ENCODE assay signal across 30 cellular contexts in the genomic region with DNA sequence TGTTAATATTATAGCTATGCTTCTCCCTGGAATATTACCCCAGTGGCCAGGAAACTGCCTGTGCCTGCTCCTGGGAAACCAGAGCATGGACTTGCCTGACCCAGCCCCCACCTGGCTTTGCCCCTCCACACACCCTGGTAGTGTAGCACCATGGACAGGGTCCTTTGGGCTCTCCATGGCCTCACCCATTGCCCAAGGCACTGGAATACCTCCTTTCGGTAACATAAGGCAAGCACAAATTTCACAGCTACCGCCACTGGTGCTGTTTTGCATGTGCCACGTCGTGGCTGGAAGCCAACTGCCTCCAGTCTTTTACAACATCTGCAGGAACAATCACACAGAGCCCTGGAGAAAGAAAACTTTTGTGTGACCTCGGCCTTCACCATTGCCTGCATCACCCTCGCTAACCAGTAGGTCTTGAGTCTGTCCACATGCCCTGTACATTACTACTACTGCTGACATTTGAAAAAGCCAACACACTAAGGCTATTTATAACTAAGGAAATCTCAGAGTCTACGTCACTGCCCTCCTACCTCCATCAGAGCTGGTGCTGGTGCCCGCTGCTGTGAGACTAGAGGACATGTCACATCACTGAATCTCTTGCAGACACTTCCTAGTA. TPM values are rescaled to one million over a fixed set of nuclear protein-coding genes. Genes with fewer than 3 reads are reported as not detected.
DNase-seq lines count a peak whose midpoint lies in the region; ATAC-seq, FAIRE-seq and TF ChIP-seq lines count a peak whose summit lies in the region.
"Had no signal": no experiment of that assay in that cellular context is flagged by ENCODE, and none has a peak within 500 bp of the region (broad histone marks: within the 10 kb centered on the region; RNA-seq: fewer than 3 reads in every experiment).

No MANE protein-coding gene starts in this region.

- no peak overlapping the region for H4K91ac ChIP-seq in trophoblast cell (ENCODE audit: low read depth, low read length)

- no peaks in the 10 kb centered on the region for H3F3A ChIP-seq in SK-N-SH (replicated peaks; ENCODE audit: insufficient read depth)

- no peak overlapping the region for H3K9ac ChIP-seq in SK-N-SH
- H3K9ac ChIP-seq in trophoblast cell (ENCODE audit: low read length): no peak overlapping the region

- H3K4me1 ChIP-seq in SK-N-SH (ENCODE audit: control insufficient read depth in 1 of 2, insufficient read depth in 2 of 2, low read depth in 1 of 2, low read length in 1 of 2) (no peaks in the 10 kb centered on the region; a peak in 1 of 4 replicates), SJCRH30 (no peaks in the 10 kb centered on the region), trophoblast cell (ENCODE audit: control insufficient read depth in 1 of 2, insufficient read depth in 2 of 2, low read length in 2 of 2) (no peaks in the 10 kb centered on the region)
- H3K4me1 ChIP-seq: Caco-2, esophagus squamous epithelium, gastroesophageal sphincter, pancreas had no signal

- H2BK12ac ChIP-seq in trophoblast cell (ENCODE audit: low read length): no peak overlapping the region

- no peaks in the 10 kb centered on the region for H4K20me1 ChIP-seq in SK-N-SH (ENCODE audit: insufficient read depth)

- CTCF ChIA-PET in SK-N-SH (lab: Yijun Ruan, JAX): interaction anchor here (0.6 kb wide), 1 partner anchor 46 kb away, joined by 3 read pairs; no protein-coding TSS in a partner anchor

- H2AFZ ChIP-seq in SK-N-SH (ENCODE audit: low read depth) (no peak overlapping the region), trophoblast cell (ENCODE audit: insufficient read depth, low read length, poor library complexity) (no peak overlapping the region)

- no peak overlapping the region for H2BK120ac ChIP-seq in trophoblast cell (ENCODE audit: insufficient read depth, low read length, poor library complexity)

- FAIRE-seq in frontal cortex (lab: Jason Lieb, UNC): no peak
- FAIRE-seq: endometrium, pancreas had no signal

- H3K36me3 ChIP-seq in SK-N-SH (replicated peaks in 1 of 2; ENCODE audit: control insufficient read depth in 1 of 2, insufficient read depth in 2 of 2, low read length in 1 of 2) (no peaks in the 10 kb centered on the region), SJCRH30 (no peaks in the 10 kb centered on the region), trophoblast cell (ENCODE audit: control insufficient read depth in 1 of 2, insufficient read depth in 2 of 2, low read length in 2 of 2) (no peaks in the 10 kb centered on the region)
- H3K36me3 ChIP-seq: esophagus squamous epithelium, gastroesophageal sphincter, pancreas had no signal

- H3K9me2 ChIP-seq in SK-N-SH: no peaks in the 10 kb centered on the region; the same call in 1 of the 2 replicates

- no peak overlapping the region for H2AK5ac ChIP-seq in trophoblast cell (ENCODE audit: low read length)

- POLR2A ChIA-PET in SK-N-SH (lab: Yijun Ruan, JAX): no interaction called here

- H3K14ac ChIP-seq in trophoblast cell (ENCODE audit: low read length): no peak overlapping the region

- TF ChIP-seq CTCF in SK-N-SH (IDR thresholded peaks at IDR 0.05): no peak

- H3K27me3 ChIP-seq in SK-N-SH (ENCODE audit: insufficient read depth): no peaks in the 10 kb centered on the region
- H3K27me3 ChIP-seq in SJCRH30: no peaks in the 10 kb centered on the region
- H3K27me3 ChIP-seq in trophoblast cell (ENCODE audit: insufficient read depth, low read length): no peaks in the 10 kb centered on the region
- H3K27me3 ChIP-seq: esophagus squamous epithelium, gastroesophageal sphincter, pancreas had no signal

- H3K23ac ChIP-seq in trophoblast cell (ENCODE audit: low read length): no peak overlapping the region

- no peaks in the 10 kb centered on the region for H3K79me2 ChIP-seq in SK-N-SH (ENCODE audit: insufficient read depth)
- no peaks in the 10 kb centered on the region for H3K79me2 ChIP-seq in trophoblast cell (ENCODE audit: control insufficient read depth, insufficient read depth, low read length, poor library complexity)

- H4K8ac ChIP-seq in trophoblast cell (ENCODE audit: low read depth, low read length): no peak overlapping the region

- no peak for TF ChIP-seq EP300 in SK-N-SH (IDR thresholded peaks at IDR 0.05; ENCODE audit: borderline replicate concordance in 1 of 2, low read depth in 1 of 2, low read length in 1 of 2)

- no peak for ATAC-seq in SK-N-SH treated with all-trans-retinoic acid at 6 μM for 48 hours
- ATAC-seq: gastroesophageal sphincter, pancreas, Right ventricle myocardium inferior had no signal

- H3K79me1 ChIP-seq in trophoblast cell (ENCODE audit: low read length): no peaks in the 10 kb centered on the region

- H3K18ac ChIP-seq in trophoblast cell (ENCODE audit: low read length): no peak overlapping the region

- no peaks in the 10 kb centered on the region for H3K9me3 ChIP-seq in SK-N-SH
- no peaks in the 10 kb centered on the region for H3K9me3 ChIP-seq in SJCRH30 (replicated peaks)
- H3K9me3 ChIP-seq in trophoblast cell (ENCODE audit: insufficient read depth, low read depth, low read length): no peaks in the 10 kb centered on the region
- H3K9me3 ChIP-seq: Caco-2, esophagus squamous epithelium, gastroesophageal sphincter, pancreas had no signal

- H3K4me2 ChIP-seq in SK-N-SH (no peak overlapping the region), trophoblast cell (ENCODE audit: low read length) (no peak overlapping the region)

- DNase-seq in SK-N-SH (no peak), SJCRH30 (peak; percentile 4), foreskin melanocyte (peak; percentile 33), trophoblast cell (peak; percentile 63 to 70), frontal cortex (ENCODE audit: low spot score in 2 of 2) (no peak), NCI-H446 (lab: John Stamatoyannopoulos, UW) (no peak), DMS 273 treated with DMSO at 0.1 percent for 48 hours (lab: John Stamatoyannopoulos, UW) (no peak)
- DNase-seq: activated CD4-positive, alpha-beta T cell treated with anti-CD3 and anti-CD28 coated beads for 4 hours; activated naive CD4-positive, alpha-beta T cell treated with anti-CD3 and anti-CD28 coated beads, Interleukin-2, amount 50 U/mL, for 16 hours; amniotic stem cell; cerebellar nuclear complex; DMS79 treated with DMSO at 0.1 percent for 48 hours; esophagus squamous epithelium; GF-D8; HFFc6; NCI-H1092; NCI-H187; pancreas; stimulated activated naive B cell treated with anti-CD40 and anti-IgM and Interleukin-4, amounts not matched to agents 10 μg/mL and 1 μg/mL and 100 μg/mL, for 72 hours; substantia nigra had no signal

- no peak overlapping the region for H2BK5ac ChIP-seq in trophoblast cell (ENCODE audit: low read depth, low read length, poor library complexity)

- no peak overlapping the region for H4K12ac ChIP-seq in trophoblast cell (ENCODE audit: low read depth, low read length)

- TF ChIP-seq RAD21 in SK-N-SH (IDR thresholded peaks at IDR 0.05; ENCODE audit: low read length): no peak

- no peak overlapping the region for H3K4ac ChIP-seq in trophoblast cell (ENCODE audit: low read depth, low read length)

- H3K27ac ChIP-seq in SK-N-SH (ENCODE audit: low read depth in 2 of 2, low read length in 1 of 2) (no peak overlapping the region), SJCRH30 (no peak overlapping the region), trophoblast cell (ENCODE audit: low read depth, low read length) (no peak overlapping the region)
- H3K27ac ChIP-seq: 22Rv1, esophagus squamous epithelium, gastroesophageal sphincter, pancreas, skin epidermis had no signal

- H3K4me3 ChIP-seq in SK-N-SH (ENCODE audit: low read depth in 2 of 2, low read length in 1 of 2) (no peak overlapping the region), SJCRH30 (no peak overlapping the region), trophoblast cell (ENCODE audit: low read depth, low read length) (no peak overlapping the region)
- H3K4me3 ChIP-seq: esophagus squamous epithelium, gastroesophageal sphincter, pancreas, skin epidermis had no signal

- WGBS in SK-N-SH (ENCODE audit: low lambda C conversion rate): 22% methylated on average over 7 of the region's 8 CpGs
- WGBS in trophoblast cell (ENCODE audit: extremely low coverage, insufficient coverage, insufficient read length): no CpG with 5 or more reads among the region's 8 CpGs

TF ChIP-seq in SK-N-SH, 30 proteins besides CTCF, POLR2A, EP300 and RAD21 (continues in another document):
- no peak for TF ChIP-seq RFX5 (IDR thresholded peaks at IDR 0.05; ENCODE audit: low read length)
- no peak for TF ChIP-seq GATA2 (CRISPR knock-in tag; IDR thresholded peaks at IDR 0.05)
- TF ChIP-seq NRF1 (IDR thresholded peaks at IDR 0.05; ENCODE audit: low read depth, low read length): no peak
- TF ChIP-seq JUND (IDR thresholded peaks at IDR 0.05): no peak
- TF ChIP-seq POLR2AphosphoS5 (IDR thresholded peaks at IDR 0.05; ENCODE audit: low read depth, low read length): no peak
- TF ChIP-seq FOSL2 (IDR thresholded peaks at IDR 0.05; ENCODE audit: borderline replicate concordance, low read depth): no peak
- no peak for TF ChIP-seq RXRA (IDR thresholded peaks at IDR 0.05; ENCODE audit: borderline replicate concordance, low read depth)

TF ChIP-seq in SK-N-SH treated with all-trans-retinoic acid at 6 μM for 48 hours, 23 proteins besides CTCF, POLR2A, EP300 and RAD21 (continues in another document):
- no peak for TF ChIP-seq TSHZ2 (CRISPR knock-in tag; IDR thresholded peaks at IDR 0.05)

RNA-seq across cellular contexts. Expression of gene HPGD, which starts 47.7 kb away (rescaled TPM):
- polyA plus RNA-seq in SK-N-SH (2012; rRNA removed): not detected in 2 replicates
- polyA plus RNA-seq in SK-N-SH (2012; cell fraction: cytosol; rRNA removed): 0.03 TPM in 1 of 2 replicates, not detected in the other
- polyA plus RNA-seq in SK-N-SH (2012; cell fraction: nucleus; rRNA removed): not detected in 2 replicates
- total RNA-seq in SJCRH30 (2014; rRNA removed; shearing (Covaris generic)): not detected in 2 replicates
- polyA plus RNA-seq in trophoblast cell (2013): 144 and 154 TPM in 2 replicates
- total RNA-seq in frontal cortex: 5.7 TPM
- total RNA-seq: dermis microvascular lymphatic vessel endothelial cell, HFFc6, lung microvascular endothelial cell, neural crest cell had no signal

Comparison
In these comparisons a context has a peak if more than half of its experiments do, and no peak if none do; other contexts are left out.
1. DNase-seq: peak in SJCRH30 (2 of 2), foreskin melanocyte (single experiment) and trophoblast cell (2 of 2); none in SK-N-SH (single experiment), frontal cortex (0 of 2), NCI-H446 (0 of 2) and DMS 273 treated with DMSO at 0.1 percent for 48 hours (single experiment).